In genomic region chr13:27959976-27960361, GRCh38 we compare ENCODE assay signal across 12 cellular contexts. TPM values are rescaled to one million over a fixed set of nuclear protein-coding genes. Genes with fewer than 3 reads are reported as not detected.
DNase-seq lines count a peak whose midpoint lies in the region; ATAC-seq, FAIRE-seq and TF ChIP-seq lines count a peak whose summit lies in the region.
"Had no signal": no experiment of that assay in that cellular context is flagged by ENCODE, and none has a peak within 500 bp of the region (broad histone marks: within the 10 kb centered on the region; RNA-seq: fewer than 3 reads in every experiment).

No MANE protein-coding gene starts in this region.

- H3K4me1 ChIP-seq in A549 (peaks cover 17% of the 10 kb centered on the region), HEK293 (ENCODE audit: control insufficient read depth, insufficient read depth, low read length) (no peaks in the 10 kb centered on the region; the same call in 1 of the 2 replicates), body of pancreas (peaks cover 75% of the 10 kb centered on the region)
- H3K4me1 ChIP-seq in naive thymus-derived CD4-positive, alpha-beta T cell (ENCODE audit: control insufficient read depth in 2 of 2, insufficient read depth in 2 of 2, low read length in 2 of 2) = no peaks in the 10 kb centered on the region

- H3K27me3 ChIP-seq in body of pancreas = no peaks in the 10 kb centered on the region
- H3K27me3 ChIP-seq in naive thymus-derived CD4-positive, alpha-beta T cell (ENCODE audit: control insufficient read depth in 2 of 2, insufficient read depth in 2 of 2, low read length in 2 of 2) = peaks cover 0 to 37% of the 10 kb centered on the region in 2 donors

- H3K9me3 ChIP-seq in A549 = no peaks in the 10 kb centered on the region
- no peaks in the 10 kb centered on the region for H3K9me3 ChIP-seq in HEK293 (ENCODE audit: control insufficient read depth, insufficient read depth, low read depth, low read length)
- no peaks in the 10 kb centered on the region for H3K9me3 ChIP-seq in body of pancreas
- no peaks in the 10 kb centered on the region for H3K9me3 ChIP-seq in naive thymus-derived CD4-positive, alpha-beta T cell (ENCODE audit: control insufficient read depth in 2 of 3, low read length in 3 of 3)

- TF ChIP-seq POLR2A in A549 (IDR thresholded peaks at IDR 0.05; ENCODE audit: low read length) (no peak), body of pancreas (IDR thresholded peaks at IDR 0.05) (no peak)

- intact Hi-C loops in body of pancreas (cut with DNase I) = no loop called here
- intact Hi-C loops in naive thymus-derived CD4-positive, alpha-beta T cell (cut with micrococcal nuclease) = loop anchor here in 1 of 2 donors (2.0 to 10.0 kb wide), 3 partner anchors 39 to 585 kb away; no protein-coding TSS in a partner anchor

- H3K36me3 ChIP-seq in HEK293 (ENCODE audit: control insufficient read depth in 2 of 2, insufficient read depth in 1 of 2, low read length in 2 of 2) (peaks cover 0 to 46% of the 10 kb centered on the region in 2 experiments; a peak in 2 of 3 replicates), body of pancreas (replicated peaks in 1 of 2; ENCODE audit: insufficient read depth in 1 of 2, low read depth in 2 of 2) (no peaks in the 10 kb centered on the region)
- no peaks in the 10 kb centered on the region for H3K36me3 ChIP-seq in naive thymus-derived CD4-positive, alpha-beta T cell (ENCODE audit: control insufficient read depth in 2 of 3, insufficient read depth in 3 of 3, low read length in 3 of 3)

- no peak for DNase-seq in A549 (ENCODE audit: low read depth in 1 of 2, low spot score in 1 of 2)
- no peak for DNase-seq in body of pancreas
- no peak for DNase-seq in naive thymus-derived CD4-positive, alpha-beta T cell
- no peak for DNase-seq in Kasumi-1 (lab: John Stamatoyannopoulos, UW)
- DNase-seq in NCI-H1105 treated with DMSO at 0.1 percent for 48 hours (lab: John Stamatoyannopoulos, UW) = no peak
- DNase-seq in stimulated activated CD4-positive, alpha-beta T cell treated with anti-CD3 and anti-CD28 coated beads, Interleukin-15, amount 100 ng/mL, for 24 hours = no peak
- DNase-seq: activated naive CD4-positive, alpha-beta T cell; T-helper 9 cell had no signal

- POLR2A ChIA-PET in A549 (lab: Yijun Ruan, JAX) (interaction anchor here (0.7 kb wide), 1 partner anchor 130 kb away, joined by 3 read pairs; no protein-coding TSS in a partner anchor), HEK293 (lab: Yijun Ruan, JAX) (no interaction called here)
- POLR2A ChIA-PET in naive thymus-derived CD4-positive, alpha-beta T cell (lab: Charles Lee) = no interaction called here

- no peaks in the 10 kb centered on the region for H3K9me3 Mint-ChIP-seq in naive thymus-derived CD4-positive, alpha-beta T cell

- 45% methylated on average over 14 of the region's 14 CpGs for WGBS in A549 (ENCODE audit: missing lambda C conversion rate)
- 31 to 32% methylated on average over 11 to 14 of the region's 14 CpGs for WGBS in body of pancreas, 2 donors

- H3K27ac Mint-ChIP-seq in naive thymus-derived CD4-positive, alpha-beta T cell = no peak overlapping the region

- H3K4me2 ChIP-seq in A549 = peak overlapping the region; percentile 99

- CTCF ChIA-PET in A549 (lab: Yijun Ruan, JAX) = interaction anchor here (0.8 to 4.7 kb wide), 2 partner anchors 18 to 132 kb away, joined by 4 to 65 read pairs; no protein-coding TSS in a partner anchor
- CTCF ChIA-PET in HEK293 (lab: Yijun Ruan, JAX) = interaction anchor here (0.7 to 13.6 kb wide), 3 partner anchors 19 to 132 kb away, joined by 3 to 206 read pairs (median 3); no protein-coding TSS in a partner anchor
- CTCF ChIA-PET in naive thymus-derived CD4-positive, alpha-beta T cell (lab: Charles Lee) = no interaction called here

- TF ChIP-seq EP300 in A549 (IDR thresholded peaks at IDR 0.05) = no peak

- H3K4me1 Mint-ChIP-seq in naive thymus-derived CD4-positive, alpha-beta T cell = peaks cover 0 to 15% (median 12%) of the 10 kb centered on the region in 7 donors

- no peak for FAIRE-seq in A549 (lab: Jason Lieb, UNC)

- TF ChIP-seq RAD21 in A549 (conservative IDR thresholded peaks at IDR 0.05 in 1 of 2, IDR thresholded peaks at IDR 0.05 in 1 of 2) = no peak

- TF ChIP-seq CTCF in A549 (IDR thresholded peaks at IDR 0.05) (no peak), HEK293 (tag by site-specific recombination; IDR thresholded peaks at IDR 0.05) (no peak), body of pancreas (IDR thresholded peaks at IDR 0.05) (no peak)

- H3K27ac ChIP-seq in A549 (peak overlapping the region; percentile 64 to 86), HEK293 (ENCODE audit: extremely low read depth, low read depth, low read length) (no peak overlapping the region), body of pancreas (peak overlapping the region; percentile 27 to 90 (median 82))
- no peak overlapping the region for H3K27ac ChIP-seq in naive thymus-derived CD4-positive, alpha-beta T cell (ENCODE audit: low read depth, low read length)

- H3K36me3 Mint-ChIP-seq in naive thymus-derived CD4-positive, alpha-beta T cell = no peaks in the 10 kb centered on the region

- H3K4me3 ChIP-seq in A549 = peak overlapping the region; percentile 58
- H3K4me3 ChIP-seq in HEK293 (ENCODE audit: low read depth, low read length) = no peak overlapping the region
- no peak overlapping the region for H3K4me3 ChIP-seq in body of pancreas
- no peak overlapping the region for H3K4me3 ChIP-seq in naive thymus-derived CD4-positive, alpha-beta T cell (ENCODE audit: low read length)

- peak overlapping the region in 8 of 10 donors; percentile 9 to 73 (median 62) for H3K4me3 Mint-ChIP-seq in naive thymus-derived CD4-positive, alpha-beta T cell

- ATAC-seq in A549 = no peak
- ATAC-seq in body of pancreas = no peak
- no peak for ATAC-seq in naive thymus-derived CD4-positive, alpha-beta T cell
- no peak for ATAC-seq in HG03432 (IDR thresholded peaks at IDR 0.05; ENCODE audit: unreplicated experiment)

- H3K27me3 Mint-ChIP-seq in naive thymus-derived CD4-positive, alpha-beta T cell = peaks cover 71 to 91% (median 82%) of the 10 kb centered on the region in 5 donors

TF ChIP-seq in A549, 52 proteins besides CTCF, POLR2A, EP300 and RAD21 (continues in another document):
- TF ChIP-seq ZSCAN20 (CRISPR knock-in tag; IDR thresholded peaks at IDR 0.05) (no peak), FOXS1 (CRISPR knock-in tag; IDR thresholded peaks at IDR 0.05) (no peak), HMGXB4 (CRISPR knock-in tag; IDR thresholded peaks at IDR 0.05; ENCODE audit: borderline replicate concordance) (no peak)

TF ChIP-seq in HEK293, 187 proteins besides CTCF, POLR2A, EP300 and RAD21 (continues in another document):
- TF ChIP-seq ZNF777 (tag by site-specific recombination; IDR thresholded peaks at IDR 0.05; ENCODE audit: borderline replicate concordance) (no peak), ZNF449 (tag by site-specific recombination; IDR thresholded peaks at IDR 0.05) (0 out of 2 replicates have a peak, but pooled peaks have one; percentile 14)

RNA-seq across cellular contexts. Expression of gene CDX2, which starts 9.1 kb away (rescaled TPM):
- polyA plus RNA-seq in A549 (2011; rRNA removed) (0.14 and 0.17 TPM in 2 replicates), A549 (2017; fragmentation: RNase III; extraction: RNeasy Plus Mini Kit Qiagen cat#74134 plus additional on column Dnase treatment) (0.19 to 0.34 TPM (median 0.20 TPM) in 3 replicates)
- polyA plus RNA-seq in A549 (2012; cell fraction: cytosol; rRNA removed) = 0.75 and 0.87 TPM in 2 replicates
- 0.78 and 1.0 TPM in 2 replicates for polyA plus RNA-seq in A549 (2012; cell fraction: nucleus; rRNA removed)
- polyA minus RNA-seq in A549 (2011; rRNA and poly(A)+ RNA removed) = 0.29 TPM in 1 of 2 replicates, not detected in the other
- 1 to 10 TPM; 1.3 to 1.6 TPM for total RNA-seq in body of pancreas
- not detected for total RNA-seq in naive thymus-derived CD4-positive, alpha-beta T cell
- polyA plus RNA-seq in naive thymus-derived CD4-positive, alpha-beta T cell = not detected
- total RNA-seq: LHCN-M2, renal cortical epithelial cell had no signal

RNA-seq across cellular contexts. Expression of gene URAD, which starts 28.5 kb away (rescaled TPM):
- polyA plus RNA-seq in A549 (2011; rRNA removed) = not detected in 2 replicates
- polyA plus RNA-seq in A549 (2012; cell fraction: cytosol; rRNA removed) = not detected in 2 replicates
- polyA plus RNA-seq in A549 (2012; cell fraction: nucleus; rRNA removed) = not detected in 2 replicates
- polyA plus RNA-seq in A549 (2017; fragmentation: RNase III; extraction: RNeasy Plus Mini Kit Qiagen cat#74134 plus additional on column Dnase treatment) = not detected in 3 replicates
- 0.25 TPM in 1 of 2 replicates, not detected in the other for polyA minus RNA-seq in A549 (2011; rRNA and poly(A)+ RNA removed)
- not detected for total RNA-seq in body of pancreas
- not detected for total RNA-seq in naive thymus-derived CD4-positive, alpha-beta T cell
- not detected for polyA plus RNA-seq in naive thymus-derived CD4-positive, alpha-beta T cell
- total RNA-seq: LHCN-M2, renal cortical epithelial cell had no signal

RNA-seq across cellular contexts. Expression of gene PDX1, which starts 40.2 kb away (rescaled TPM):
- 0.04 and 0.06 TPM in 2 replicates for polyA plus RNA-seq in A549 (2011; rRNA removed)
- polyA plus RNA-seq in A549 (2012; cell fraction: cytosol; rRNA removed) = 0.08 and 0.09 TPM in 2 replicates
- polyA plus RNA-seq in A549 (2012; cell fraction: nucleus; rRNA removed) = 0.14 and 0.15 TPM in 2 replicates
- polyA plus RNA-seq in A549 (2017; fragmentation: RNase III; extraction: RNeasy Plus Mini Kit Qiagen cat#74134 plus additional on column Dnase treatment) = 0.03 to 0.05 TPM (median 0.04 TPM) in 3 replicates
- not detected in 2 replicates for polyA minus RNA-seq in A549 (2011; rRNA and poly(A)+ RNA removed)
- total RNA-seq in body of pancreas = 10 to 100 TPM in 1 of 2 donors, 1 to 10 TPM in 1; 6.5 to 25.1 TPM
- total RNA-seq in naive thymus-derived CD4-positive, alpha-beta T cell = not detected
- not detected for polyA plus RNA-seq in naive thymus-derived CD4-positive, alpha-beta T cell
- total RNA-seq: LHCN-M2, renal cortical epithelial cell had no signal

Comparison
In these comparisons a context has a peak if more than half of its experiments do, and no peak if none do; other contexts are left out.
1. H3K27ac ChIP-seq: peak in A549 (2 of 2) and body of pancreas (4 of 4); none in HEK293 (single experiment) and naive thymus-derived CD4-positive, alpha-beta T cell (single experiment).
2. RNA of gene PDX1, which starts 40.2 kb away (total RNA-seq): 6.5 to 25.1 TPM in body of pancreas; not detected in naive thymus-derived CD4-positive, alpha-beta T cell; every median in the first group is over 4 times any median in the second.